ENCODE assay signal across 19 cellular contexts in the genomic region with DNA sequence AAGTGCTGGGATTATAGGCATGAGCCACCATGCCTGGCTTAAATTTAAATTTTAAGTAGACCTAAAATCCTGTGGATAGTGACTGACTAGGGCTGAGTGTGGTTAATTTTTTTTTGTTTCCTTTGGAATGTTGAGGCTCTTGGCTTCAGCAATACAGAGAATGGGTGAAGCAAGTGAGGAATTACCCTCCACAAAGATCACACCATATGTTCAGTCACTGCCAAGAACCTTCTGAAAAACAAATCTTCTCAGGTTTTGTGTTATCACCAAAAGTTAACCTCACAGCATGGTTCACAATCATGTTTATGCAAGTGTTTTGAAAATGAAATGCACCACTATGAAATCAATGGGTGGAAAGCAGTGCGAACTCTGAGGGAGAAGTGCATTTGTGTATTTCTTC. TPM values are rescaled to one million over a fixed set of nuclear protein-coding genes. Genes with fewer than 3 reads are reported as not detected.
A peak's percentile ranks its signal among the peaks of the same experiment; 100 is the strongest.
DNase-seq lines count a peak whose midpoint lies in the region; ATAC-seq and TF ChIP-seq lines count a peak whose summit lies in the region.
"Had no signal": no experiment of that assay in that cellular context is flagged by ENCODE, and none has a peak within 500 bp of the region (broad histone marks: within the 10 kb centered on the region; RNA-seq: fewer than 3 reads in every experiment).

No MANE protein-coding gene starts in this region.

- H3K27ac ChIP-seq in AG04450 (ENCODE audit: low read depth, low read length) (peak overlapping the region; percentile 25), hepatocyte (peak overlapping the region; percentile 7)
- H3K27ac ChIP-seq: coronary artery, esophagus muscularis mucosa, Peyer's patch, spleen, stomach had no signal

- POLR2A ChIA-PET in AG04450 (lab: Yijun Ruan, JAX): no interaction called here
- POLR2A ChIA-PET in naive thymus-derived CD8-positive, alpha-beta T cell (lab: Charles Lee): no interaction called here

- no peak overlapping the region for H2AFZ ChIP-seq in hepatocyte

- H3K9me3 Mint-ChIP-seq in HFFc6: no peaks in the 10 kb centered on the region
- no peaks in the 10 kb centered on the region for H3K9me3 Mint-ChIP-seq in naive thymus-derived CD8-positive, alpha-beta T cell
- H3K9me3 Mint-ChIP-seq in T-helper 2 cell treated with Interferon-gamma antibody and Interleukin-4, amounts not matched to agents 5 μg/mL and 100 μg/mL, for 36 hours: no peaks in the 10 kb centered on the region
- H3K9me3 Mint-ChIP-seq: activated naive CD8-positive, alpha-beta T cell treated with anti-CD3 and anti-CD28 coated beads for 36 hours had no signal

- ATAC-seq in naive thymus-derived CD8-positive, alpha-beta T cell: no peak
- ATAC-seq: pancreas had no signal

- WGBS in hepatocyte (ENCODE audit: low lambda C conversion rate, missing lambda C conversion rate): 100% methylated on average over 1 of the region's 1 CpG

- peaks cover 45% of the 10 kb centered on the region for H3K4me1 ChIP-seq in hepatocyte (ENCODE audit: insufficient read depth)
- H3K4me1 ChIP-seq: Peyer's patch had no signal

- H3K79me2 ChIP-seq in hepatocyte: peaks cover 92% of the 10 kb centered on the region

- H3K27me3 ChIP-seq in AG04450 (ENCODE audit: control insufficient read depth, insufficient read depth, low read length): no peaks in the 10 kb centered on the region
- H3K27me3 ChIP-seq in hepatocyte: no peaks in the 10 kb centered on the region
- H3K27me3 ChIP-seq: esophagus muscularis mucosa, pancreas, Peyer's patch, spleen, stomach had no signal

- H3K4me2 ChIP-seq in hepatocyte: no peak overlapping the region

- no peaks in the 10 kb centered on the region for H3K36me3 ChIP-seq in hepatocyte (replicated peaks; ENCODE audit: insufficient read depth, low read depth)
- H3K36me3 ChIP-seq: esophagus muscularis mucosa, pancreas, Peyer's patch, spleen, stomach had no signal

- TF ChIP-seq CTCF in AG04450 (IDR thresholded peaks at IDR 0.05; ENCODE audit: low read depth, low read length) (no peak), HFFc6 (IDR thresholded peaks at IDR 0.05) (no peak), hepatocyte (IDR thresholded peaks at IDR 0.05; ENCODE audit: poor library complexity) (no peak)

- H3K36me3 Mint-ChIP-seq in HFFc6 (ENCODE audit: low read depth): peaks cover 36% of the 10 kb centered on the region
- H3K36me3 Mint-ChIP-seq in naive thymus-derived CD8-positive, alpha-beta T cell: no peaks in the 10 kb centered on the region
- peaks cover 4% of the 10 kb centered on the region for H3K36me3 Mint-ChIP-seq in T-helper 2 cell treated with Interferon-gamma antibody and Interleukin-4, amounts not matched to agents 5 μg/mL and 100 μg/mL, for 36 hours (ENCODE audit: low read depth)
- H3K36me3 Mint-ChIP-seq: activated naive CD8-positive, alpha-beta T cell treated with anti-CD3 and anti-CD28 coated beads for 36 hours had no signal

- no peaks in the 10 kb centered on the region for H3K9me2 ChIP-seq in hepatocyte (replicated peaks; ENCODE audit: insufficient read depth)

- H3K4me3 ChIP-seq in AG04450 (ENCODE audit: low read depth, low read length) (no peak overlapping the region), hepatocyte (no peak overlapping the region)
- H3K4me3 ChIP-seq: coronary artery, esophagus muscularis mucosa, pancreas, Peyer's patch, spleen, stomach had no signal

- no peak overlapping the region for H3K4me3 Mint-ChIP-seq in HFFc6
- H3K4me3 Mint-ChIP-seq in naive thymus-derived CD8-positive, alpha-beta T cell: no peak overlapping the region
- no peak overlapping the region for H3K4me3 Mint-ChIP-seq in T-helper 2 cell treated with Interferon-gamma antibody and Interleukin-4, amounts not matched to agents 5 μg/mL and 100 μg/mL, for 36 hours
- H3K4me3 Mint-ChIP-seq: activated naive CD8-positive, alpha-beta T cell treated with anti-CD3 and anti-CD28 coated beads for 36 hours had no signal

- DNase-seq in AG04450 (ENCODE audit: low read depth, low spot score) (no peak), HFFc6 (peak; percentile 30), brain pericyte (ENCODE audit: low read depth, low spot score) (peak; percentile 51), hepatocyte (ENCODE audit: low spot score) (no peak), DMS79 (lab: John Stamatoyannopoulos, UW) (no peak)
- no peak for DNase-seq in naive thymus-derived CD8-positive, alpha-beta T cell
- no peak for DNase-seq in T-helper 2 cell treated with Interferon-gamma antibody and Interleukin-4, amounts not matched to agents 5 μg/mL and 100 μg/mL, for 36 hours (ENCODE audit: low spot score)
- no peak for DNase-seq in effector CD8-positive, alpha-beta T cell (lab: John Stamatoyannopoulos, UW)
- DNase-seq: activated naive CD8-positive, alpha-beta T cell treated with anti-CD3 and anti-CD28 coated beads for 36 hours; GOT3; Karpas-422; NCI-H187 treated with DMSO at 0.1 percent for 48 hours; NCI-H524 treated with DMSO at 0.1 percent for 48 hours; pancreas; Peyer's patch; spleen; stomach had no signal

- peaks cover 81% of the 10 kb centered on the region for H3K4me1 Mint-ChIP-seq in HFFc6 (ENCODE audit: low read depth)
- no peaks in the 10 kb centered on the region for H3K4me1 Mint-ChIP-seq in naive thymus-derived CD8-positive, alpha-beta T cell
- H3K4me1 Mint-ChIP-seq in T-helper 2 cell treated with Interferon-gamma antibody and Interleukin-4, amounts not matched to agents 5 μg/mL and 100 μg/mL, for 36 hours (ENCODE audit: low read depth): no peaks in the 10 kb centered on the region
- H3K4me1 Mint-ChIP-seq: activated naive CD8-positive, alpha-beta T cell treated with anti-CD3 and anti-CD28 coated beads for 36 hours had no signal

- peaks cover 1% of the 10 kb centered on the region for H3K27me3 Mint-ChIP-seq in HFFc6 (ENCODE audit: insufficient read depth)
- peaks cover 0 to 6% (median 0%) of the 10 kb centered on the region in 5 donors for H3K27me3 Mint-ChIP-seq in naive thymus-derived CD8-positive, alpha-beta T cell
- H3K27me3 Mint-ChIP-seq in T-helper 2 cell treated with Interferon-gamma antibody and Interleukin-4, amounts not matched to agents 5 μg/mL and 100 μg/mL, for 36 hours (ENCODE audit: low read depth): no peaks in the 10 kb centered on the region

- peak overlapping the region; percentile 67 for H3K27ac Mint-ChIP-seq in HFFc6
- no peak overlapping the region for H3K27ac Mint-ChIP-seq in naive thymus-derived CD8-positive, alpha-beta T cell
- H3K27ac Mint-ChIP-seq in T-helper 2 cell treated with Interferon-gamma antibody and Interleukin-4, amounts not matched to agents 5 μg/mL and 100 μg/mL, for 36 hours: no peak overlapping the region
- H3K27ac Mint-ChIP-seq: activated naive CD8-positive, alpha-beta T cell treated with anti-CD3 and anti-CD28 coated beads for 36 hours had no signal

- H4K20me1 ChIP-seq in hepatocyte (ENCODE audit: insufficient read depth, poor library complexity, severe bottlenecking): peaks cover 7% of the 10 kb centered on the region

- H3K9me3 ChIP-seq in AG04450 (ENCODE audit: control insufficient read depth, insufficient read depth, low read length) (no peaks in the 10 kb centered on the region), hepatocyte (ENCODE audit: low read depth) (no peaks in the 10 kb centered on the region)
- H3K9me3 ChIP-seq: esophagus muscularis mucosa, pancreas, Peyer's patch, spleen, stomach had no signal

- CTCF ChIA-PET in AG04450 (lab: Charles Lee): interaction anchor here (1.5 kb wide), 1 partner anchor 366 kb away, joined by 4 read pairs; no protein-coding TSS in a partner anchor

RNA-seq across cellular contexts. Expression of gene SPATS2L, which starts 44.3 kb away (rescaled TPM):
- polyA plus RNA-seq in AG04450 (2011; rRNA removed) (335 and 361 TPM in 2 replicates), hepatocyte (202 and 239 TPM in 2 replicates)
- polyA minus RNA-seq in AG04450 (2011; rRNA and poly(A)+ RNA removed): 219 and 226 TPM in 2 replicates
- 100 to 1,000 TPM; 146 to 205 (median 198) TPM for total RNA-seq in HFFc6 (2021; fragmentation: NEBNext Ultra II Directional; extraction: Animal tissue kit (Norgen Biotek cat#: 25700))
- 159 and 173 TPM in 2 replicates for total RNA-seq in hepatocyte
- total RNA-seq in naive thymus-derived CD8-positive, alpha-beta T cell: 1 to 10 TPM; 1.7 to 2.6 TPM
- polyA plus RNA-seq in naive thymus-derived CD8-positive, alpha-beta T cell: 1 to 10 TPM in 2 of 3 donors, under 1 TPM in 1; 0.97 to 1.4 (median 1.3) TPM

Comparison
In these comparisons a context has a peak if more than half of its experiments do, and no peak if none do; other contexts are left out.
1. DNase-seq: peak in HFFc6 (single experiment) and brain pericyte (single experiment); none in AG04450 (single experiment), hepatocyte (single experiment), naive thymus-derived CD8-positive, alpha-beta T cell (0 of 10), T-helper 2 cell treated with Interferon-gamma antibody and Interleukin-4, amounts not matched to agents 5 μg/mL and 100 μg/mL, for 36 hours (single experiment), DMS79 (single experiment) and effector CD8-positive, alpha-beta T cell (single experiment).
2. RNA of gene SPATS2L, which starts 44.3 kb away (total RNA-seq): 146 to 205 TPM in HFFc6 and 159 to 173 TPM in hepatocyte; 1.7 to 2.6 TPM in naive thymus-derived CD8-positive, alpha-beta T cell; every median in the first group is over 10 times any median in the second.